ENCODE assay signal across 23 cellular contexts in genomic region chr18:55105873-55106272, GRCh38.
"Had no signal": no experiment of that assay in that cellular context is flagged by ENCODE, and none has a peak within 500 bp of the region (broad histone marks: within the 10 kb centered on the region; RNA-seq: fewer than 3 reads in every experiment).

No MANE protein-coding gene starts in this region.

- H3K9me3 Mint-ChIP-seq: endodermal cell had no signal

- H3K4me1 ChIP-seq: lower lobe of right lung, stomach had no signal

- FAIRE-seq: kidney had no signal

- H3K36me3 Mint-ChIP-seq: natural killer cell had no signal

- H3K4me3 ChIP-seq: coronary artery, hepatocyte, left ventricle myocardium inferior, lower lobe of right lung, smooth muscle cell, stomach, thoracic aorta, transverse colon had no signal

- H3K4me3 Mint-ChIP-seq: endodermal cell, natural killer cell, neural crest cell had no signal

- H3K4me1 Mint-ChIP-seq: natural killer cell, neural crest cell had no signal

- H3K36me3 ChIP-seq: left ventricle myocardium inferior, lower lobe of right lung, stomach, thoracic aorta, transverse colon had no signal

- H3K9me3 ChIP-seq: left ventricle myocardium inferior, lower lobe of right lung, stomach, thoracic aorta, transverse colon had no signal

- ATAC-seq: left cardiac atrium, lower lobe of right lung, natural killer cell, right cardiac atrium had no signal

- DNase-seq: effector CD4-positive, alpha-beta T cell; endodermal cell; foreskin melanocyte; head of caudate nucleus; kidney; left cardiac atrium; left ventricle myocardium inferior; lower lobe of right lung; mesendoderm; natural killer cell; posterior cingulate gyrus; right cardiac atrium; stimulated activated CD4-positive, alpha-beta T cell treated with anti-CD3 and anti-CD28 coated beads, Interleukin-2, amount 100 ng/mL, for 48 hours; stimulated activated CD8-positive, alpha-beta memory T cell treated with anti-CD3 and anti-CD28 coated beads, Interleukin-4, amount 100 ng/mL, for 48 hours; stimulated activated naive CD4-positive, alpha-beta T cell; stomach; substantia nigra; transverse colon had no signal

- H3K27ac Mint-ChIP-seq: endodermal cell, natural killer cell had no signal
